In genomic region chr17:4965311-4965986, GRCh38 we compare ENCODE assay signal across 10 cellular contexts. TPM values are rescaled to one million over a fixed set of nuclear protein-coding genes. Genes with fewer than 3 reads are reported as not detected.
DNase-seq lines count a peak whose midpoint lies in the region; ATAC-seq and TF ChIP-seq lines count a peak whose summit lies in the region.
"Had no signal": no experiment of that assay in that cellular context is flagged by ENCODE, and none has a peak within 500 bp of the region (broad histone marks: within the 10 kb centered on the region; RNA-seq: fewer than 3 reads in every experiment).

No MANE protein-coding gene starts in this region.

- H3K4me3 Mint-ChIP-seq in CD4-positive, alpha-beta T cell = peak overlapping the region; percentile 69
- H3K4me3 Mint-ChIP-seq in naive thymus-derived CD8-positive, alpha-beta T cell = peak overlapping the region in 8 of 10 donors; percentile 15 to 78 (median 42)

- H3K27me3 Mint-ChIP-seq in CD4-positive, alpha-beta T cell = no peaks in the 10 kb centered on the region
- no peaks in the 10 kb centered on the region for H3K27me3 Mint-ChIP-seq in naive thymus-derived CD8-positive, alpha-beta T cell

- ATAC-seq in CD4-positive, alpha-beta T cell (ENCODE audit: poor library complexity) = no peak
- ATAC-seq in activated naive CD4-positive, alpha-beta T cell treated with anti-CD3 and anti-CD28 coated beads, Interleukin-2, amount 50 U/mL, for 72 hours = no peak
- ATAC-seq in naive thymus-derived CD8-positive, alpha-beta T cell = no peak
- no peak for ATAC-seq in GM21723 (IDR thresholded peaks at IDR 0.05; ENCODE audit: unreplicated experiment)

- peak overlapping the region; percentile 96; the same call in 1 of the 2 replicates for H3K27ac ChIP-seq in 22Rv1
- H3K27ac ChIP-seq in CD4-positive, alpha-beta T cell (ENCODE audit: low read depth, low read length) = no peak overlapping the region

- POLR2A ChIA-PET in CD4-positive, alpha-beta T cell (lab: Charles Lee) = interaction anchor here (0.6 to 9.8 kb wide), 5 partner anchors 17 to 64 kb away, joined by 3 to 350 read pairs (median 54); partner anchors contain the start of genes C17orf107, CHRNE, ENO3 and INCA1
- POLR2A ChIA-PET in naive thymus-derived CD8-positive, alpha-beta T cell (lab: Charles Lee) = interaction anchor here (15.5 kb wide), 1 partner anchor 18 kb away, joined by 635 read pairs; the partner anchor contains the start of genes ENO3, PFN1, RNF167 and SLC25A11

- no peaks in the 10 kb centered on the region for H3K27me3 ChIP-seq in CD4-positive, alpha-beta T cell (ENCODE audit: control insufficient read depth, insufficient read depth, low read length)

- no peaks in the 10 kb centered on the region for H3K9me3 ChIP-seq in CD4-positive, alpha-beta T cell (ENCODE audit: control insufficient read depth, low read length)

- no peak for TF ChIP-seq CTCF in 22Rv1 (IDR thresholded peaks at IDR 0.05)
- TF ChIP-seq CTCF in CD4-positive, alpha-beta T cell (IDR thresholded peaks at IDR 0.05) = no peak

- intact Hi-C loops in CD4-positive, alpha-beta T cell (cut with DNase I, micrococcal nuclease) = loop anchor here in 1 of 2 experiments (10.0 kb wide), 2 partner anchors 171 to 601 kb away; partner anchors contain the start of genes PSMB6 and UBE2G1

- H3K27ac Mint-ChIP-seq in CD4-positive, alpha-beta T cell = peak overlapping the region; percentile 34
- H3K27ac Mint-ChIP-seq in activated naive CD4-positive, alpha-beta T cell treated with anti-CD3 and anti-CD28 coated beads, Interleukin-2, amount 50 U/mL, for 72 hours = peak overlapping the region; percentile 32 to 56
- peak overlapping the region in 2 of 10 donors; percentile 37 to 58 for H3K27ac Mint-ChIP-seq in naive thymus-derived CD8-positive, alpha-beta T cell

- peaks cover 13% of the 10 kb centered on the region for H3K4me1 Mint-ChIP-seq in CD4-positive, alpha-beta T cell (ENCODE audit: low read depth)
- peaks cover 15 to 20% (median 18%) of the 10 kb centered on the region in 4 donors for H3K4me1 Mint-ChIP-seq in naive thymus-derived CD8-positive, alpha-beta T cell

- CTCF ChIA-PET in CD4-positive, alpha-beta T cell (lab: Charles Lee) = interaction anchor here (1.5 to 3.3 kb wide), 2 partner anchors 32 to 56 kb away, joined by 3 to 21 read pairs; partner anchors contain the start of gene INCA1

- peaks cover 17% of the 10 kb centered on the region for H3K36me3 Mint-ChIP-seq in CD4-positive, alpha-beta T cell (ENCODE audit: low read depth)
- H3K36me3 Mint-ChIP-seq in activated naive CD4-positive, alpha-beta T cell treated with anti-CD3 and anti-CD28 coated beads, Interleukin-2, amount 50 U/mL, for 72 hours = peaks cover 9 to 22% of the 10 kb centered on the region in 2 donors
- peaks cover 0 to 15% (median 5%) of the 10 kb centered on the region in 3 donors for H3K36me3 Mint-ChIP-seq in naive thymus-derived CD8-positive, alpha-beta T cell

- DNase-seq in CD4-positive, alpha-beta T cell = no peak
- no peak for DNase-seq in activated naive CD4-positive, alpha-beta T cell treated with anti-CD3 and anti-CD28 coated beads, Interleukin-2, amount 50 U/mL, for 72 hours (ENCODE audit: low spot score in 2 of 2)
- DNase-seq in naive thymus-derived CD8-positive, alpha-beta T cell = peak in 1 of 10 donors; percentile 58
- DNase-seq in DMS153 (lab: John Stamatoyannopoulos, UW) = no peak
- no peak for DNase-seq in stimulated activated naive CD4-positive, alpha-beta T cell treated with Interleukin-2 at 50 U/mL for 16 hours (lab: John Stamatoyannopoulos, UW)
- no peak for DNase-seq in NCI-H510A (lab: John Stamatoyannopoulos, UW)
- DNase-seq: Karpas-422, NCI-H2029 treated with DMSO at 0.1 percent for 48 hours had no signal

- H3K9me3 Mint-ChIP-seq in CD4-positive, alpha-beta T cell = no peaks in the 10 kb centered on the region
- no peaks in the 10 kb centered on the region for H3K9me3 Mint-ChIP-seq in activated naive CD4-positive, alpha-beta T cell treated with anti-CD3 and anti-CD28 coated beads, Interleukin-2, amount 50 U/mL, for 72 hours
- no peaks in the 10 kb centered on the region for H3K9me3 Mint-ChIP-seq in naive thymus-derived CD8-positive, alpha-beta T cell

RNA-seq across cellular contexts. Expression of gene SPAG7, which starts 2.2 kb away (rescaled TPM):
- 10 to 100 TPM; 30.2 to 30.9 TPM for total RNA-seq in CD4-positive, alpha-beta T cell
- total RNA-seq in activated naive CD4-positive, alpha-beta T cell treated with anti-CD3 and anti-CD28 coated beads, Interleukin-2, amount 50 U/mL, for 72 hours = 10 to 100 TPM; 70.3 to 94.6 TPM
- total RNA-seq in naive thymus-derived CD8-positive, alpha-beta T cell = 10 to 100 TPM; 50.5 to 52.6 TPM
- polyA plus RNA-seq in naive thymus-derived CD8-positive, alpha-beta T cell = 100 to 1,000 TPM; 122 to 131 (median 129) TPM

RNA-seq across cellular contexts. Expression of gene ENO3, which starts 14.5 kb away (rescaled TPM):
- total RNA-seq in CD4-positive, alpha-beta T cell = 10 to 100 TPM; 17.2 to 20.5 TPM
- 10 to 100 TPM; 32.1 to 47.9 TPM for total RNA-seq in activated naive CD4-positive, alpha-beta T cell treated with anti-CD3 and anti-CD28 coated beads, Interleukin-2, amount 50 U/mL, for 72 hours
- total RNA-seq in naive thymus-derived CD8-positive, alpha-beta T cell = 10 to 100 TPM; 35.2 to 36.7 TPM
- 1 to 10 TPM; 1.5 to 3.0 (median 1.8) TPM for polyA plus RNA-seq in naive thymus-derived CD8-positive, alpha-beta T cell

RNA-seq across cellular contexts. Expression of gene PFN1, which starts 17.1 kb away (rescaled TPM):
- 100 to 1,000 TPM; 349 to 362 TPM for total RNA-seq in CD4-positive, alpha-beta T cell
- 1,000 to 10,000 TPM; 1,929 to 1,966 TPM for total RNA-seq in activated naive CD4-positive, alpha-beta T cell treated with anti-CD3 and anti-CD28 coated beads, Interleukin-2, amount 50 U/mL, for 72 hours
- 100 to 1,000 TPM; 486 to 497 TPM for total RNA-seq in naive thymus-derived CD8-positive, alpha-beta T cell
- 1,000 to 10,000 TPM; 1,824 to 2,067 (median 1,870) TPM for polyA plus RNA-seq in naive thymus-derived CD8-positive, alpha-beta T cell

RNA-seq across cellular contexts. Expression of gene CAMTA2, which starts 22.0 kb away (rescaled TPM):
- 10 to 100 TPM; 41.6 to 51.3 TPM for total RNA-seq in CD4-positive, alpha-beta T cell
- total RNA-seq in activated naive CD4-positive, alpha-beta T cell treated with anti-CD3 and anti-CD28 coated beads, Interleukin-2, amount 50 U/mL, for 72 hours = 10 to 100 TPM; 66.2 to 82.3 TPM
- 10 to 100 TPM; 56.1 to 58.7 TPM for total RNA-seq in naive thymus-derived CD8-positive, alpha-beta T cell
- 10 to 100 TPM in 1 of 3 donors, 1 to 10 TPM in 2; 4.1 to 18.9 (median 6.3) TPM for polyA plus RNA-seq in naive thymus-derived CD8-positive, alpha-beta T cell

RNA-seq across cellular contexts. Expression of gene RNF167, which starts 25.4 kb away (rescaled TPM):
- total RNA-seq in CD4-positive, alpha-beta T cell = 10 to 100 TPM; 59.3 to 62.8 TPM
- 100 to 1,000 TPM; 188 to 241 TPM for total RNA-seq in activated naive CD4-positive, alpha-beta T cell treated with anti-CD3 and anti-CD28 coated beads, Interleukin-2, amount 50 U/mL, for 72 hours
- 100 to 1,000 TPM; 143 to 145 TPM for total RNA-seq in naive thymus-derived CD8-positive, alpha-beta T cell
- polyA plus RNA-seq in naive thymus-derived CD8-positive, alpha-beta T cell = 10 to 100 TPM; 30.3 to 50.0 (median 32.2) TPM
